Comparison of ENCODE assay signal across 1 cellular context in the genomic region with DNA sequence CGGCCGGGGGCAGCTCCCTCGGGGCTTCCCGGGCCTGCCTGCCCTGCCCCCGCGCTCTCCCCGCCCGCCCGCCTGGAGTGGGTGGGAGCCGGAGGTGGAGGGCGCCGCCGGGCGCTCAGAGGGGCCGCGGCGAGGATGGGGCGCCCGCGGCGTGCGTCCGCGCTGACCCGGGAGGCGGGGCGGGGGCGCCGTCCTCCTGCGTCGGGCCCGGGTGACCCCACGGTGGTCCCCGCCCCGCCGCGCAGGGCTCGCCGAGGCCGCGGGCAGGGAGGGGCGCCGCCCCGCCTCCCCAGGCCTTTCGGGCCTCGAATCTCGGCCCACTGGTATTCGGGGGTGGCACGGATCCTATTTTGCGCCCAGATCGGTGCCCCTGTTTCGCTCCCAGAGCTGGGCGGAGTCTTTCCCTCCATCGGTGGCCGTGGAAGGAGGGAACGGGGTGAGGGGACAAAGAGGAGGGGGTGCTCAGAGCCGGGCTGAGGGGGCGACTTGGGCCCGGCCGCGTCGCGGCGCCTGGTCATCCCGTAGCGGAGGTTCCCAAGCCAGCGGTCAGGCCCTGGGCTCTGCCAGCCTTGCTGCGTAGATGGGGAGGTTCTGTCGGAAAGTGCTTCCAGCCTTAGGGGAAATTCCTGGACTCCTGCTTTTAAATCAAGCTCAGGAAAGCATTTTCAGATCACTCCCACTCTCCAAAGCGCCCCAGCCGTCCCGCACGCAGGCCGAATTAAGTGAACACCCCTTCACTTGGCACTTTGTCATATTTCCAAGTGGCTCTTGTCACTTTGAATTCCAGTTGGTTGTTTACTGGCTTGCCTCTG.
TF ChIP-seq lines count a peak whose summit lies in the region.

No MANE protein-coding gene starts in this region.

TF ChIP-seq in SK-N-SH treated with all-trans-retinoic acid at 6 μM for 48 hours, 23 proteins besides CTCF, POLR2A, EP300 and RAD21 (continued from another document):
- TF ChIP-seq, protein P1, sequence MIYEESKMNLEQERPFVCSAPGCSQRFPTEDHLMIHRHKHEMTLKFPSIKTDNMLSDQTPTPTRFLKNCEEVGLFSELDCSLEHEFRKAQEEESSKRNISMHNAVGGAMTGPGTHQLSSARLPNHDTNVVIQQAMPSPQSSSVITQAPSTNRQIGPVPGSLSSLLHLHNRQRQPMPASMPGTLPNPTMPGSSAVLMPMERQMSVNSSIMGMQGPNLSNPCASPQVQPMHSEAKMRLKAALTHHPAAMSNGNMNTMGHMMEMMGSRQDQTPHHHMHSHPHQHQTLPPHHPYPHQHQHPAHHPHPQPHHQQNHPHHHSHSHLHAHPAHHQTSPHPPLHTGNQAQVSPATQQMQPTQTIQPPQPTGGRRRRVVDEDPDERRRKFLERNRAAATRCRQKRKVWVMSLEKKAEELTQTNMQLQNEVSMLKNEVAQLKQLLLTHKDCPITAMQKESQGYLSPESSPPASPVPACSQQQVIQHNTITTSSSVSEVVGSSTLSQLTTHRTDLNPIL (CRISPR knock-in tag; IDR thresholded peaks at IDR 0.05; ENCODE audit: low read depth) = no peak
- TF ChIP-seq, protein P2, sequence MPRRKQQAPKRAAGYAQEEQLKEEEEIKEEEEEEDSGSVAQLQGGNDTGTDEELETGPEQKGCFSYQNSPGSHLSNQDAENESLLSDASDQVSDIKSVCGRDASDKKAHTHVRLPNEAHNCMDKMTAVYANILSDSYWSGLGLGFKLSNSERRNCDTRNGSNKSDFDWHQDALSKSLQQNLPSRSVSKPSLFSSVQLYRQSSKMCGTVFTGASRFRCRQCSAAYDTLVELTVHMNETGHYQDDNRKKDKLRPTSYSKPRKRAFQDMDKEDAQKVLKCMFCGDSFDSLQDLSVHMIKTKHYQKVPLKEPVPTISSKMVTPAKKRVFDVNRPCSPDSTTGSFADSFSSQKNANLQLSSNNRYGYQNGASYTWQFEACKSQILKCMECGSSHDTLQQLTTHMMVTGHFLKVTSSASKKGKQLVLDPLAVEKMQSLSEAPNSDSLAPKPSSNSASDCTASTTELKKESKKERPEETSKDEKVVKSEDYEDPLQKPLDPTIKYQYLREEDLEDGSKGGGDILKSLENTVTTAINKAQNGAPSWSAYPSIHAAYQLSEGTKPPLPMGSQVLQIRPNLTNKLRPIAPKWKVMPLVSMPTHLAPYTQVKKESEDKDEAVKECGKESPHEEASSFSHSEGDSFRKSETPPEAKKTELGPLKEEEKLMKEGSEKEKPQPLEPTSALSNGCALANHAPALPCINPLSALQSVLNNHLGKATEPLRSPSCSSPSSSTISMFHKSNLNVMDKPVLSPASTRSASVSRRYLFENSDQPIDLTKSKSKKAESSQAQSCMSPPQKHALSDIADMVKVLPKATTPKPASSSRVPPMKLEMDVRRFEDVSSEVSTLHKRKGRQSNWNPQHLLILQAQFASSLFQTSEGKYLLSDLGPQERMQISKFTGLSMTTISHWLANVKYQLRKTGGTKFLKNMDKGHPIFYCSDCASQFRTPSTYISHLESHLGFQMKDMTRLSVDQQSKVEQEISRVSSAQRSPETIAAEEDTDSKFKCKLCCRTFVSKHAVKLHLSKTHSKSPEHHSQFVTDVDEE (CRISPR knock-in tag; IDR thresholded peaks at IDR 0.05) = no peak
- no peak for TF ChIP-seq ZC3H10 (CRISPR knock-in tag; IDR thresholded peaks at IDR 0.05)
- no peak for TF ChIP-seq GLIS3 (CRISPR knock-in tag; IDR thresholded peaks at IDR 0.05)
- TF ChIP-seq ZNF8 (CRISPR knock-in tag; IDR thresholded peaks at IDR 0.05) = no peak
- TF ChIP-seq ZFP3 (CRISPR knock-in tag; IDR thresholded peaks at IDR 0.05) = no peak
- TF ChIP-seq ISL1 (CRISPR knock-in tag; IDR thresholded peaks at IDR 0.05) = no peak
- no peak for TF ChIP-seq SNAI2 (CRISPR knock-in tag; IDR thresholded peaks at IDR 0.05)
